Comparison of ENCODE assay signal across 12 cellular contexts in the genomic region with DNA sequence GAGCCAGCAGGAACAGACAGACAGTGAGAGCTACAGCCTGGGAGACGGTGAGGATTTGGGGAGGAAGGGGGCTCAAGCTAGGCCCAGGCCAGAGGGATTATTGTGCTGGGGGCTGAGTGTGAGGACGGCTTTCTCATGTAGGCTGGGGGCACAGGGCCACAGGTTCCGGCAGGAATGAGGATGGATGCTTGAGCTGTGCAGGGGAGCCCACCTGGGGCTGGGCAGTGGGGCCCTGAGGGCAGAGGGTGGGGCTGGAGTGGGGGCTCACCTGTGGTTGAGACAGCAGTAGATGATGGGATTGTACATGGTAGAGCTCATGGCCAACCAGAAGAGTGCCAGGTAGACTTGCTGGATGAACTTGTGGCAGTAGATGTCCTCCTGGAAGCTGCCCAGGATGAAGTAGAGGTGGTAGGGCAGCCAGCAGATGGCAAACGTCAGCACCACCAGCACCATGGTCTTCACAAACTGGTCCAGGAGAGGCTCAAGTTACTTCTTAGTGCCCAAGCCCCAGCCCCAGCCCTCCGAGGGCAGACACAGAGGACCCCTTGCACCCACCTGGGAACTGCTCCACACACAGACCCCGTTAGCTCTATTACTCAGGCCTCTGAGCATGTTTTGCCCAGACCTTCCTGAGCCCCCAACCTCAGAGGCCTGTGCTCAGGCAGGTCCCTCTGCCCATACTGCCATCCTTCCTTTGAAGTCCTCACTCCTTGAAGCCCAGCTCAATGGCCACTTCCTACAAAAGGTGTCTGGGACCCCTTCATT. TPM values are rescaled to one million over a fixed set of nuclear protein-coding genes. Genes with fewer than 3 reads are reported as not detected.
DNase-seq lines count a peak whose midpoint lies in the region; ATAC-seq and TF ChIP-seq lines count a peak whose summit lies in the region.
"Had no signal": no experiment of that assay in that cellular context is flagged by ENCODE, and none has a peak within 500 bp of the region (broad histone marks: within the 10 kb centered on the region; RNA-seq: fewer than 3 reads in every experiment).

No MANE protein-coding gene starts in this region.

- peak overlapping the region; percentile 32 for H3K9ac ChIP-seq in adipocyte (ENCODE audit: low read length)

- H3K27ac ChIP-seq in lower lobe of right lung (peak overlapping the region; percentile 67), tibial artery (peak overlapping the region; percentile 80 to 88)

- H3K36me3 Mint-ChIP-seq in activated T-cell treated with anti-CD3 and anti-CD28 coated beads, Interleukin-2, amount 50 U/mL, for 72 hours (ENCODE audit: insufficient read depth in 2 of 2): peaks cover 1 to 5% of the 10 kb centered on the region in 2 donors
- H3K36me3 Mint-ChIP-seq in activated T-cell treated with anti-CD3 and anti-CD28 coated beads, Interleukin-2, amount 50 U/mL, for 4 hours (ENCODE audit: insufficient read depth): peaks cover 11% of the 10 kb centered on the region

- TF ChIP-seq CTCF in lower lobe of right lung (IDR thresholded peaks at IDR 0.05) (no peak), tibial artery (IDR thresholded peaks at IDR 0.05) (no peak)

- H3K9me3 ChIP-seq in adipocyte (ENCODE audit: control insufficient read depth, low read length) (no peaks in the 10 kb centered on the region), lower lobe of right lung (no peaks in the 10 kb centered on the region), tibial artery (no peaks in the 10 kb centered on the region)

- peak overlapping the region; percentile 40 for H3K27ac Mint-ChIP-seq in activated T-cell treated with anti-CD3 and anti-CD28 coated beads, Interleukin-2, amount 50 U/mL, for 72 hours

- H3K4me1 Mint-ChIP-seq in activated T-cell treated with anti-CD3 and anti-CD28 coated beads, Interleukin-2, amount 50 U/mL, for 72 hours (ENCODE audit: low read depth): peaks cover 33% of the 10 kb centered on the region
- H3K4me1 Mint-ChIP-seq in activated T-cell treated with anti-CD3 and anti-CD28 coated beads, Interleukin-2, amount 50 U/mL, for 4 hours (ENCODE audit: low read depth): peaks cover 13% of the 10 kb centered on the region

- H3K36me3 ChIP-seq in adipocyte (ENCODE audit: control insufficient read depth, insufficient read depth, low read length, severe bottlenecking) (peaks cover 3% of the 10 kb centered on the region), lower lobe of right lung (peaks cover 12% of the 10 kb centered on the region), tibial artery (peaks cover 0 to 28% (median 6%) of the 10 kb centered on the region in 3 donors)

- H3K4me1 ChIP-seq in adipocyte (ENCODE audit: control insufficient read depth, insufficient read depth, low read length): peaks cover 57% of the 10 kb centered on the region
- H3K4me1 ChIP-seq in lower lobe of right lung: peaks cover 33% of the 10 kb centered on the region
- peaks cover 8 to 43% (median 31%) of the 10 kb centered on the region in 4 donors for H3K4me1 ChIP-seq in tibial artery

- no peak for DNase-seq in activated T-cell treated with anti-CD3 and anti-CD28 coated beads, Interleukin-2, amount 50 U/mL, for 72 hours
- no peak for DNase-seq in activated T-cell treated with anti-CD3 and anti-CD28 coated beads, Interleukin-2, amount 50 U/mL, for 4 hours
- DNase-seq in adipocyte (ENCODE audit: low read depth): no peak
- no peak for DNase-seq in lower lobe of right lung
- no peak for DNase-seq in tibial artery
- no peak for DNase-seq in GF-D8 (lab: John Stamatoyannopoulos, UW)
- DNase-seq: KG1, NCI-H2107, SHP77 treated with DMSO at 0.1 percent for 48 hours had no signal

- intact Hi-C loops in lower lobe of right lung (cut with DNase I): no loop called here
- intact Hi-C loops in tibial artery (cut with DNase I; ENCODE audit: low total_unique reads): no loop called here

- no peaks in the 10 kb centered on the region for H3K27me3 Mint-ChIP-seq in activated T-cell treated with anti-CD3 and anti-CD28 coated beads, Interleukin-2, amount 50 U/mL, for 72 hours (ENCODE audit: low read depth)
- no peaks in the 10 kb centered on the region for H3K27me3 Mint-ChIP-seq in activated T-cell treated with anti-CD3 and anti-CD28 coated beads, Interleukin-2, amount 50 U/mL, for 4 hours (ENCODE audit: low read depth)

- no peaks in the 10 kb centered on the region for H3K9me3 Mint-ChIP-seq in activated T-cell treated with anti-CD3 and anti-CD28 coated beads, Interleukin-2, amount 50 U/mL, for 72 hours
- no peaks in the 10 kb centered on the region for H3K9me3 Mint-ChIP-seq in activated T-cell treated with anti-CD3 and anti-CD28 coated beads, Interleukin-2, amount 50 U/mL, for 4 hours

- no peak overlapping the region for H3K4me3 Mint-ChIP-seq in activated T-cell treated with anti-CD3 and anti-CD28 coated beads, Interleukin-2, amount 50 U/mL, for 72 hours
- H3K4me3 Mint-ChIP-seq in activated T-cell treated with anti-CD3 and anti-CD28 coated beads, Interleukin-2, amount 50 U/mL, for 4 hours: no peak overlapping the region

- H3K27me3 ChIP-seq in adipocyte (replicated peaks; ENCODE audit: control insufficient read depth, insufficient read depth, low read length): no peaks in the 10 kb centered on the region
- H3K27me3 ChIP-seq in lower lobe of right lung (ENCODE audit: low read depth): no peaks in the 10 kb centered on the region
- no peaks in the 10 kb centered on the region for H3K27me3 ChIP-seq in tibial artery

- H3K4me3 ChIP-seq in adipocyte (ENCODE audit: low read length) (no peak overlapping the region), lower lobe of right lung (no peak overlapping the region), tibial artery (no peak overlapping the region)

- no peak for ATAC-seq in activated T-cell treated with anti-CD3 and anti-CD28 coated beads, Interleukin-2, amount 50 U/mL, for 72 hours (replicated peaks in 1 of 2)
- no peak for ATAC-seq in activated T-cell treated with anti-CD3 and anti-CD28 coated beads, Interleukin-2, amount 50 U/mL, for 4 hours
- no peak for ATAC-seq in lower lobe of right lung
- ATAC-seq in HG02981 (IDR thresholded peaks at IDR 0.05; ENCODE audit: unreplicated experiment): no peak
- ATAC-seq in HG02763 (IDR thresholded peaks at IDR 0.05; ENCODE audit: unreplicated experiment): no peak

RNA-seq across cellular contexts. Expression of a gene that starts 9.7 kb away (rescaled TPM):
- total RNA-seq in activated T-cell treated with anti-CD3 and anti-CD28 coated beads, Interleukin-2, amount 50 U/mL, for 72 hours: not detected
- total RNA-seq in activated T-cell treated with anti-CD3 and anti-CD28 coated beads, Interleukin-2, amount 50 U/mL, for 4 hours: under 1 TPM in 1 of 3 donors, not detected in 2; 0.11 TPM
- total RNA-seq in lower lobe of right lung: 1.2 TPM
- total RNA-seq: H4 had no signal

RNA-seq across cellular contexts. Expression of a gene that starts 44.3 kb away (rescaled TPM):
- 1 to 10 TPM; 1.5 to 1.8 TPM for total RNA-seq in activated T-cell treated with anti-CD3 and anti-CD28 coated beads, Interleukin-2, amount 50 U/mL, for 72 hours
- total RNA-seq in activated T-cell treated with anti-CD3 and anti-CD28 coated beads, Interleukin-2, amount 50 U/mL, for 4 hours: 1 to 10 TPM in 2 of 3 donors, under 1 TPM in 1; 0.86 to 1.8 (median 1.4) TPM
- 46.1 TPM for total RNA-seq in lower lobe of right lung
- total RNA-seq: H4 had no signal

Comparison
In these comparisons a context has a peak if more than half of its experiments do, and no peak if none do; other contexts are left out.
1. RNA of a gene that starts 44.3 kb away (total RNA-seq): 46.1 TPM in lower lobe of right lung (single experiment); 1.5 to 1.8 TPM in activated T-cell treated with anti-CD3 and anti-CD28 coated beads, Interleukin-2, amount 50 U/mL, for 72 hours and 0.86 to 1.8 TPM in activated T-cell treated with anti-CD3 and anti-CD28 coated beads, Interleukin-2, amount 50 U/mL, for 4 hours; every median in the first group is over 10 times any median in the second.